ENCODE assay signal across 1 cellular context in the genomic region with DNA sequence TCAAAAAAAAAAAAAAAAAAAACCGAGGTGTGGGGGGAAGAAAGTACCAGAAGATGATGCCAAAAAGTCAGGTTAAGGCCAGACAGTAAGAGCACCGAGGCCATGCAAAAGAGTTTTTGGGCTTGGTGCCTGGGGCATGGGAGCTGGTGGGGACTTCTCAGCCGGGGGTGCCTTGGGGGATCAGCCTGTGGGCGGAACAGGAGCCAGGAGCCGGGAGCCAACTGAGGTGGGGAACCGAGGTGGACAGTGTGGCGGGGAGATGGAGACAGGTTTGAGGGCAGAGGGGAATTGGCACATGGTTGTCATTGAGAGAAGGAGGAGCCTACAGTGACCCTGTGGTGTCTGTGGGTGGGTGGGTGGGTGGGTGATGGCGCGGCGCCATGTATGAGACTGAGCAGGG.
TF ChIP-seq lines count a peak whose summit lies in the region.

No MANE protein-coding gene starts in this region.

TF ChIP-seq in IMR-90, 13 proteins besides CTCF, POLR2A, EP300 and RAD21 (continued from another document):
- TF ChIP-seq BHLHE40 (IDR thresholded peaks at IDR 0.05; ENCODE audit: low read depth, low read length) (no peak), CEBPB (IDR thresholded peaks at IDR 0.05; ENCODE audit: low read depth, low read length) (no peak), CHD1 (IDR thresholded peaks at IDR 0.05; ENCODE audit: low read depth, low read length) (no peak)
